ENCODE assay signal across 9 cellular contexts in genomic region chr5:136079195-136079985, GRCh38.
DNase-seq lines count a peak whose midpoint lies in the region; ATAC-seq and TF ChIP-seq lines count a peak whose summit lies in the region.
"Had no signal": no experiment of that assay in that cellular context is flagged by ENCODE, and none has a peak within 500 bp of the region (broad histone marks: within the 10 kb centered on the region; RNA-seq: fewer than 3 reads in every experiment).

No MANE protein-coding gene starts in this region.

- H3K4me2 ChIP-seq in DOHH2 (ENCODE audit: low read length) (peak overlapping the region; percentile 72), MM.1S (ENCODE audit: low read depth, low read length) (peak overlapping the region; percentile 71)

- H3K9me3 ChIP-seq in DOHH2 (ENCODE audit: control insufficient read depth, insufficient read depth, low read length) (no peaks in the 10 kb centered on the region), MM.1S (replicated peaks; ENCODE audit: insufficient read depth, low read length) (no peaks in the 10 kb centered on the region)
- H3K9me3 ChIP-seq: gastroesophageal sphincter had no signal

- no peak overlapping the region for H3K27ac ChIP-seq in DOHH2 (ENCODE audit: low read depth, low read length)
- no peak overlapping the region for H3K27ac ChIP-seq in MM.1S (ENCODE audit: low read length)

- H3K4me3 ChIP-seq in DOHH2 (ENCODE audit: low read length) (peak overlapping the region; percentile 65), MM.1S (ENCODE audit: low read length) (peak overlapping the region; percentile 59)

- H3K4me1 Mint-ChIP-seq in effector memory CD8-positive, alpha-beta T cell (ENCODE audit: low read depth in 2 of 2), result peaks cover 9 to 13% of the 10 kb centered on the region in 2 donors
- H3K4me1 Mint-ChIP-seq in nephron, result peaks cover 14% of the 10 kb centered on the region

- H3K9me2 ChIP-seq in DOHH2 (replicated peaks; ENCODE audit: control insufficient read depth, low read length), result no peaks in the 10 kb centered on the region
- no peaks in the 10 kb centered on the region for H3K9me2 ChIP-seq in MM.1S (replicated peaks; ENCODE audit: insufficient read depth, low read length)

- no peaks in the 10 kb centered on the region for H3K79me2 ChIP-seq in DOHH2 (ENCODE audit: control insufficient read depth, low read length)
- H3K79me2 ChIP-seq in MM.1S (ENCODE audit: low read length), result no peaks in the 10 kb centered on the region

- peak overlapping the region; percentile 76 to 77 for H3K4me3 Mint-ChIP-seq in effector memory CD8-positive, alpha-beta T cell
- peak overlapping the region in 2 of 3 experiments; percentile 50 to 66 for H3K4me3 Mint-ChIP-seq in nephron

- peaks cover 9% of the 10 kb centered on the region for H3K36me3 Mint-ChIP-seq in effector memory CD8-positive, alpha-beta T cell (ENCODE audit: insufficient read depth)
- no peaks in the 10 kb centered on the region for H3K36me3 Mint-ChIP-seq in nephron (ENCODE audit: low read depth)

- ATAC-seq in effector memory CD8-positive, alpha-beta T cell (replicated peaks), result no peak
- no peak for ATAC-seq in HG02870 (IDR thresholded peaks at IDR 0.05; ENCODE audit: unreplicated experiment)

- H3K4me1 ChIP-seq in DOHH2 (ENCODE audit: control insufficient read depth, low read length) (peaks cover 39% of the 10 kb centered on the region), MM.1S (ENCODE audit: low read length) (no peaks in the 10 kb centered on the region)

- no peaks in the 10 kb centered on the region for H3K27me3 ChIP-seq in DOHH2 (ENCODE audit: control insufficient read depth, low read length)
- no peaks in the 10 kb centered on the region for H3K27me3 ChIP-seq in MM.1S (replicated peaks; ENCODE audit: insufficient read depth, low read length)
- H3K27me3 ChIP-seq: gastroesophageal sphincter had no signal

- peaks cover 31 to 47% of the 10 kb centered on the region in 2 donors for H3K27me3 Mint-ChIP-seq in effector memory CD8-positive, alpha-beta T cell
- H3K27me3 Mint-ChIP-seq in nephron (ENCODE audit: low read depth), result peaks cover 12% of the 10 kb centered on the region

- H3K27ac Mint-ChIP-seq in effector memory CD8-positive, alpha-beta T cell, result peak overlapping the region in 1 of 2 donors; percentile 11
- H3K27ac Mint-ChIP-seq in nephron, result peak overlapping the region in 1 of 3 experiments; percentile 43

- TF ChIP-seq CTCF in DOHH2 (IDR thresholded peaks at IDR 0.05; ENCODE audit: low read depth, low read length, poor library complexity, severe bottlenecking), result peak; percentile 26
- no peak for TF ChIP-seq CTCF in MM.1S (IDR thresholded peaks at IDR 0.05; ENCODE audit: low read length)
- TF ChIP-seq CTCF in nephron (IDR thresholded peaks at IDR 0.05; ENCODE audit: unreplicated experiment in 3 of 3), result no peak

- no peak for DNase-seq in MM.1S
- no peak for DNase-seq in effector memory CD8-positive, alpha-beta T cell
- DNase-seq in NCI-H446 treated with DMSO at 0.1 percent for 48 hours (lab: John Stamatoyannopoulos, UW), result no peak
- no peak for DNase-seq in midbrain (lab: John Stamatoyannopoulos, UW)
- DNase-seq in stimulated activated CD4-positive, alpha-beta T cell treated with anti-CD3 and anti-CD28 coated beads, Interleukin-4, amount 100 ng/mL, for 24 hours, result no peak

- H3K9ac ChIP-seq in MM.1S (ENCODE audit: low read length), result peak overlapping the region; percentile 34; the same call in 1 of the 2 replicates

- H2AFZ ChIP-seq in MM.1S (ENCODE audit: low read length), result peak overlapping the region; percentile 49; the same call in 1 of the 2 replicates

- H4K20me1 ChIP-seq in DOHH2 (ENCODE audit: control insufficient read depth, insufficient read depth, low read depth, low read length), result no peaks in the 10 kb centered on the region
- no peaks in the 10 kb centered on the region for H4K20me1 ChIP-seq in MM.1S (ENCODE audit: insufficient read depth, low read length)

- H3F3A ChIP-seq in DOHH2 (ENCODE audit: control insufficient read depth, insufficient read depth) (no peaks in the 10 kb centered on the region), MM.1S (ENCODE audit: insufficient read depth, low read length) (no peaks in the 10 kb centered on the region)

- no peaks in the 10 kb centered on the region for H3K36me3 ChIP-seq in DOHH2 (ENCODE audit: control insufficient read depth, low read length)
- no peaks in the 10 kb centered on the region for H3K36me3 ChIP-seq in MM.1S (replicated peaks; ENCODE audit: insufficient read depth, low read length)
- H3K36me3 ChIP-seq: gastroesophageal sphincter had no signal

- no peaks in the 10 kb centered on the region for H3K9me3 Mint-ChIP-seq in effector memory CD8-positive, alpha-beta T cell
- no peaks in the 10 kb centered on the region for H3K9me3 Mint-ChIP-seq in nephron
